Comparison of ENCODE assay signal across 11 cellular contexts in genomic region chr6:157510329-157511188, GRCh38.
A peak's percentile ranks its signal among the peaks of the same experiment; 100 is the strongest.
DNase-seq lines count a peak whose midpoint lies in the region; ATAC-seq and TF ChIP-seq lines count a peak whose summit lies in the region.
"Had no signal": no experiment of that assay in that cellular context is flagged by ENCODE, and none has a peak within 500 bp of the region (broad histone marks: within the 10 kb centered on the region; RNA-seq: fewer than 3 reads in every experiment).

No MANE protein-coding gene starts in this region.

- peak overlapping the region; percentile 65 for H3K4me3 Mint-ChIP-seq in activated CD4-positive, alpha-beta T cell treated with anti-CD3 and anti-CD28 coated beads, Interleukin-2, amount 10 ng/mL, durations not matched to agents 24 days and 14 days
- peak overlapping the region; percentile 79 for H3K4me3 Mint-ChIP-seq in T-helper 2 cell treated with Interferon-gamma antibody and Interleukin-4, amounts not matched to agents 5 μg/mL and 100 μg/mL, for 36 hours
- peak overlapping the region; percentile 68 to 78 for H3K4me3 Mint-ChIP-seq in stimulated activated naive CD8-positive, alpha-beta T cell treated with anti-CD3 and anti-CD28 coated beads, Interleukin-15, amount 100 ng/mL, for 72 hours

- no peak for TF ChIP-seq POLR2A in stomach (IDR thresholded peaks at IDR 0.05)

- H3K27me3 Mint-ChIP-seq in activated CD4-positive, alpha-beta T cell treated with anti-CD3 and anti-CD28 coated beads, Interleukin-2, amount 10 ng/mL, durations not matched to agents 24 days and 14 days, result no peaks in the 10 kb centered on the region
- peaks cover 3% of the 10 kb centered on the region for H3K27me3 Mint-ChIP-seq in T-helper 2 cell treated with Interferon-gamma antibody and Interleukin-4, amounts not matched to agents 5 μg/mL and 100 μg/mL, for 36 hours (ENCODE audit: low read depth)
- H3K27me3 Mint-ChIP-seq in stimulated activated naive CD8-positive, alpha-beta T cell treated with anti-CD3 and anti-CD28 coated beads, Interleukin-15, amount 100 ng/mL, for 72 hours, result no peaks in the 10 kb centered on the region

- H3K9me3 ChIP-seq in stomach, result peaks cover 0 to 18% (median 10%) of the 10 kb centered on the region in 4 donors

- peak overlapping the region; percentile 84 for H3K27ac Mint-ChIP-seq in activated CD4-positive, alpha-beta T cell treated with anti-CD3 and anti-CD28 coated beads, Interleukin-2, amount 10 ng/mL, durations not matched to agents 24 days and 14 days
- H3K27ac Mint-ChIP-seq in T-helper 2 cell treated with Interferon-gamma antibody and Interleukin-4, amounts not matched to agents 5 μg/mL and 100 μg/mL, for 36 hours, result peak overlapping the region; percentile 32
- H3K27ac Mint-ChIP-seq in stimulated activated naive CD8-positive, alpha-beta T cell treated with anti-CD3 and anti-CD28 coated beads, Interleukin-15, amount 100 ng/mL, for 72 hours, result peak overlapping the region; percentile 81 to 87

- H3K27me3 ChIP-seq in stomach, result no peaks in the 10 kb centered on the region

- 83 to 91% (median 86%) methylated on average over 24 of the region's 24 CpGs for WGBS in stomach, 5 donors

- H3K27ac ChIP-seq in stomach, result no peak overlapping the region
- H3K27ac ChIP-seq: A549 had no signal

- no peak for TF ChIP-seq CTCF in stomach (IDR thresholded peaks at IDR 0.05)

- peaks cover 0 to 6% (median 5%) of the 10 kb centered on the region in 4 donors for H3K4me1 ChIP-seq in stomach

- no peaks in the 10 kb centered on the region for H3K36me3 ChIP-seq in stomach

- H3K4me3 ChIP-seq in stomach, result no peak overlapping the region
- H3K4me3 ChIP-seq: A549 had no signal

- no peak for TF ChIP-seq EP300 in stomach (IDR thresholded peaks at IDR 0.05)

- H3K36me3 Mint-ChIP-seq in activated CD4-positive, alpha-beta T cell treated with anti-CD3 and anti-CD28 coated beads, Interleukin-2, amount 10 ng/mL, durations not matched to agents 24 days and 14 days (ENCODE audit: low read depth), result peaks cover 33% of the 10 kb centered on the region
- peaks cover 13% of the 10 kb centered on the region for H3K36me3 Mint-ChIP-seq in T-helper 2 cell treated with Interferon-gamma antibody and Interleukin-4, amounts not matched to agents 5 μg/mL and 100 μg/mL, for 36 hours (ENCODE audit: low read depth)

- DNase-seq in activated CD4-positive, alpha-beta T cell treated with anti-CD3 and anti-CD28 coated beads, Interleukin-2, amount 10 ng/mL, durations not matched to agents 24 days and 14 days, result peak; percentile 78
- no peak for DNase-seq in activated CD4-positive, alpha-beta T cell treated with anti-CD3 and anti-CD28 coated beads for 4 hours
- no peak for DNase-seq in T-helper 2 cell treated with Interferon-gamma antibody and Interleukin-4, amounts not matched to agents 5 μg/mL and 100 μg/mL, for 36 hours (ENCODE audit: low spot score)
- DNase-seq in central memory CD4-positive, alpha-beta T cell, result peak; percentile 3
- DNase-seq in stimulated activated naive CD8-positive, alpha-beta T cell treated with anti-CD3 and anti-CD28 coated beads, Interleukin-15, amount 100 ng/mL, for 72 hours, result peak in 1 of 2 donors; percentile 27
- DNase-seq in stomach (no peak), NCI-H1092 (lab: John Stamatoyannopoulos, UW) (no peak)
- DNase-seq: islet precursor cell, NCI-H1417 treated with DMSO at 0.1 percent for 48 hours had no signal

- intact Hi-C loops in activated CD4-positive, alpha-beta T cell treated with anti-CD3 and anti-CD28 coated beads, Interleukin-2, amount 10 ng/mL, durations not matched to agents 24 days and 14 days (cut with micrococcal nuclease), result no loop called here
- intact Hi-C loops in stomach (cut with DNase I; ENCODE audit: low total_unique reads), result no loop called here

- peak; percentile 72 for ATAC-seq in stimulated activated naive CD8-positive, alpha-beta T cell treated with anti-CD3 and anti-CD28 coated beads, Interleukin-15, amount 100 ng/mL, for 72 hours
- ATAC-seq in GM18870 (IDR thresholded peaks at IDR 0.05; ENCODE audit: unreplicated experiment), result no peak
- ATAC-seq: A549 had no signal

- peaks cover 13% of the 10 kb centered on the region for H3K4me1 Mint-ChIP-seq in activated CD4-positive, alpha-beta T cell treated with anti-CD3 and anti-CD28 coated beads, Interleukin-2, amount 10 ng/mL, durations not matched to agents 24 days and 14 days
- peaks cover 12% of the 10 kb centered on the region for H3K4me1 Mint-ChIP-seq in T-helper 2 cell treated with Interferon-gamma antibody and Interleukin-4, amounts not matched to agents 5 μg/mL and 100 μg/mL, for 36 hours (ENCODE audit: low read depth)
- H3K4me1 Mint-ChIP-seq in stimulated activated naive CD8-positive, alpha-beta T cell treated with anti-CD3 and anti-CD28 coated beads, Interleukin-15, amount 100 ng/mL, for 72 hours, result peaks cover 20% of the 10 kb centered on the region

- peaks cover 7% of the 10 kb centered on the region for H3K9me3 Mint-ChIP-seq in activated CD4-positive, alpha-beta T cell treated with anti-CD3 and anti-CD28 coated beads, Interleukin-2, amount 10 ng/mL, durations not matched to agents 24 days and 14 days
- H3K9me3 Mint-ChIP-seq in T-helper 2 cell treated with Interferon-gamma antibody and Interleukin-4, amounts not matched to agents 5 μg/mL and 100 μg/mL, for 36 hours, result peaks cover 33% of the 10 kb centered on the region
- H3K9me3 Mint-ChIP-seq in stimulated activated naive CD8-positive, alpha-beta T cell treated with anti-CD3 and anti-CD28 coated beads, Interleukin-15, amount 100 ng/mL, for 72 hours, result peaks cover 19 to 27% of the 10 kb centered on the region in 2 donors

Comparison
In these comparisons a context has a peak if more than half of its experiments do, and no peak if none do; other contexts are left out.
1. DNase-seq: peak in activated CD4-positive, alpha-beta T cell treated with anti-CD3 and anti-CD28 coated beads, Interleukin-2, amount 10 ng/mL, durations not matched to agents 24 days and 14 days (single experiment) and central memory CD4-positive, alpha-beta T cell (single experiment); none in activated CD4-positive, alpha-beta T cell treated with anti-CD3 and anti-CD28 coated beads for 4 hours (0 of 2), T-helper 2 cell treated with Interferon-gamma antibody and Interleukin-4, amounts not matched to agents 5 μg/mL and 100 μg/mL, for 36 hours (single experiment), stomach (single experiment) and NCI-H1092 (single experiment).
2. H3K27ac Mint-ChIP-seq: peak in every context shown above with its lines; median percentile 84 in activated CD4-positive, alpha-beta T cell treated with anti-CD3 and anti-CD28 coated beads, Interleukin-2, amount 10 ng/mL, durations not matched to agents 24 days and 14 days; 84 in stimulated activated naive CD8-positive, alpha-beta T cell treated with anti-CD3 and anti-CD28 coated beads, Interleukin-15, amount 100 ng/mL, for 72 hours; 32 in T-helper 2 cell treated with Interferon-gamma antibody and Interleukin-4, amounts not matched to agents 5 μg/mL and 100 μg/mL, for 36 hours.
3. Peak in every context shown above with its lines, with median percentiles within 50 percentile points of each other: H3K4me3 Mint-ChIP-seq.